3 cellular contexts compared by ENCODE assay signal in the genomic region with DNA sequence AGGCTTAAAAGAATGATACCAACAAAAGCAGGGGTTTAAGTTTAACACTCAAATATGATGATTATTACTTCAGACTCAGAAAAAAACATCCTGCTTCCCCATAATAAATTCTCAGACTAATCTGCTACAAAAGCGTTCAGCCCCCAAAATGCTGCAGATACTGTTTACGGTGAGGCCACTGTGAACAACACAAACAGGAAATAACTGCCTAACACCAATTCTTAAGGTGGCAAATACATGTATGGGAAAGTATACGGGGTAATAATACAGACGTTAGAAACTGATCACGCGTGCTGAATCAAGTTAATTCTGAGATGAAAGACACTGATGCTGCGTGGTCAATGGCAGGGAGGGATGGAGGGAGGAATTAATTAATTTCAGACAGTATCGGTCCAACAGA.
"Had no signal": no experiment of that assay in that cellular context is flagged by ENCODE, and none has a peak within 500 bp of the region (broad histone marks: within the 10 kb centered on the region; RNA-seq: fewer than 3 reads in every experiment).

No MANE protein-coding gene starts in this region.

- DNase-seq: GDM1, GF-D8 had no signal

- H3K4me3 ChIP-seq: GM12878 had no signal
